In the genomic region with DNA sequence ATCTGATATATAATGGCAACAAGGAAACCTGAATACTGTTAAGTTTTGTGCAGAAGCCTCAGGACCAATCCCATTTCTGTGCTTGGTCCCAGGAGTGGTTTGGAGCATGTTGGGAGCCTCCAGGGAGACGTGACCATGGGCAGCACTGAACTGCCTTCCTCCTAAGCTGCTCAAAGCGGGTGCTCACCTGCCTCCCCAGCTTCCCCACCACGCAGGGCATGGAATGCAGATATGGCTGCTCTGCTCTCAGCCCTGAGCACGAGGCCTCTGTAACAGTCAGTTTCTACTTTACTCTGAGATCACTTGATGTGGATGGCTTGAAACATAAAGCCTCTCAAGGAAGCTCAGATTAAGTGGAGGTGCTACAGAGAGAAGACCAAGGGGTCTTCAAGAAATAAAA, we compare ENCODE assay signal across 18 cellular contexts. TPM values are rescaled to one million over a fixed set of nuclear protein-coding genes. Genes with fewer than 3 reads are reported as not detected.
DNase-seq lines count a peak whose midpoint lies in the region; ATAC-seq, FAIRE-seq and TF ChIP-seq lines count a peak whose summit lies in the region.
"Had no signal": no experiment of that assay in that cellular context is flagged by ENCODE, and none has a peak within 500 bp of the region (broad histone marks: within the 10 kb centered on the region; RNA-seq: fewer than 3 reads in every experiment).

No MANE protein-coding gene starts in this region.

- H3K36me3 ChIP-seq in esophagus muscularis mucosa: peaks cover 0 to 44% (median 38%) of the 10 kb centered on the region in 4 donors
- H3K36me3 ChIP-seq: BE2C, HAP-1 had no signal

- no peak for TF ChIP-seq POLR2A in esophagus muscularis mucosa (IDR thresholded peaks at IDR 0.05; ENCODE audit: low read depth)

- DNase-seq in HTR-8/SVneo (ENCODE audit: insufficient read length, low spot score) (no peak), mesenteric fat pad (ENCODE audit: low spot score) (peak; percentile 39), sciatic nerve (ENCODE audit: low spot score) (peak; percentile 12), head of caudate nucleus (no peak), esophagus muscularis mucosa (ENCODE audit: extremely low spot score) (no peak), NCI-H2029 (lab: John Stamatoyannopoulos, UW) (no peak)
- DNase-seq in activated CD4-positive, alpha-beta T cell treated with anti-CD3 and anti-CD28 coated beads for 48 hours: no peak
- DNase-seq: 8988T; BE2C; C1 segment of cervical spinal cord; Caco-2; CD4-positive, CD25-positive, alpha-beta regulatory T cell; GM23248 had no signal

- TF ChIP-seq CTCF in esophagus muscularis mucosa (IDR thresholded peaks at IDR 0.05): no peak

- no peak overlapping the region for H3K27ac ChIP-seq in esophagus muscularis mucosa (replicated peaks in 1 of 4)
- H3K27ac ChIP-seq: GM23248 had no signal

- no peak for ATAC-seq in sciatic nerve

- H3K9me3 ChIP-seq in esophagus muscularis mucosa: no peaks in the 10 kb centered on the region
- H3K9me3 ChIP-seq: BE2C, Caco-2, HAP-1 had no signal

- peak; percentile 40 for FAIRE-seq in HTR-8/SVneo (lab: Jason Lieb, UNC)
- FAIRE-seq: D721Med, G401.6, GM12891, GM19239 had no signal

- 76% methylated on average over 2 of the region's 4 CpGs for WGBS in esophagus muscularis mucosa

- peaks cover 0 to 29% (median 21%) of the 10 kb centered on the region in 4 donors for H3K4me1 ChIP-seq in esophagus muscularis mucosa
- H3K4me1 ChIP-seq: BE2C, Caco-2, HAP-1 had no signal

- intact Hi-C loops in sciatic nerve (cut with DNase I) (no loop called here), head of caudate nucleus (cut with DNase I) (no loop called here), esophagus muscularis mucosa (cut with DNase I) (no loop called here)

- no peak overlapping the region for H3K4me3 ChIP-seq in esophagus muscularis mucosa
- H3K4me3 ChIP-seq: GM23248, HAP-1 had no signal

- no peak for TF ChIP-seq EP300 in esophagus muscularis mucosa (IDR thresholded peaks at IDR 0.05)

- no peaks in the 10 kb centered on the region for H3K27me3 ChIP-seq in esophagus muscularis mucosa
- H3K27me3 ChIP-seq: BE2C had no signal

RNA-seq across cellular contexts. Expression of gene MESD, which starts 49.3 kb away (rescaled TPM):
- total RNA-seq in mesenteric fat pad (30.2 TPM), sciatic nerve (35.3 TPM), esophagus muscularis mucosa (10 to 100 TPM; 14.1 to 17.4 (median 14.5) TPM)

Comparison
In these comparisons a context has a peak if more than half of its experiments do, and no peak if none do; other contexts are left out.
1. DNase-seq: peak in mesenteric fat pad (single experiment) and sciatic nerve (single experiment); none in HTR-8/SVneo (single experiment), head of caudate nucleus (0 of 42), esophagus muscularis mucosa (single experiment), activated CD4-positive, alpha-beta T cell treated with anti-CD3 and anti-CD28 coated beads for 48 hours (single experiment) and NCI-H2029 (single experiment).